In the genomic region with DNA sequence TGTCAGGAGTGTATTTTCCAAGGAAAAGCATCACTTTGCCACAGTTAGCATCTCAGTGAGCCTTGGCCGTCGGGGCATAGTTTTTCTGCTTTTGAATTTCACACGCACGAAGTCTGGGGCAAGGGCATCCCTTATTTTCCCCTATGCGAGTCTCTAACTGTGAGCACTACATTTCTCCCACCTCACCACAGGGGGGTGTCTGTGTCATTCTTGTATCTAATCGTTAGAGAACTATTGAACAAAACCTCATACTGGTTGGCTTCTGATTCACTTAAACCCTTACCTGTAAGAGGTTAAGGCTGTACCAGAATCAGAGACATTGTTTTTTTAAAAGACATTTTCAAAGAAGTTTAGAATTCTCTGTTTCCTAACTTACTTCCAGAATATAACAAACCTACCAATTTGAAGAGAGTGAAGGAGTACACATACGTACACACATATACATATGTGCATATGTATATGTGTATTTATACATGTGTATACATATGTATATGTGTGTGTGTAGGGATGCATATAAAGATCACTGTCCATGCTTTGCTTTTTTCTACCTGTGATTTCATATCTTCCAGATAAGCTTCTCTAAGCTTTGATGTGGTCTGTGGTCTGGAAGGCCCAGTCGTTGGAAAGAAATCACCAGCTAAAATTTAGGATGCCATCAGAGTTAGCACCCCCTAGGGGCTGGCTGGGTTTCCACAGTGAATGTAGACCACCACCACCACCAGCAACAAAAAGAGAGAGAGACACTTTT, we compare ENCODE assay signal across 9 cellular contexts. TPM values are rescaled to one million over a fixed set of nuclear protein-coding genes. Genes with fewer than 3 reads are reported as not detected.
DNase-seq lines count a peak whose midpoint lies in the region; ATAC-seq and TF ChIP-seq lines count a peak whose summit lies in the region.
"Had no signal": no experiment of that assay in that cellular context is flagged by ENCODE, and none has a peak within 500 bp of the region (broad histone marks: within the 10 kb centered on the region; RNA-seq: fewer than 3 reads in every experiment).

No MANE protein-coding gene starts in this region.

- peaks cover 0 to 7% (median 4%) of the 10 kb centered on the region in 3 donors for H3K27me3 Mint-ChIP-seq in CD14-positive monocyte (ENCODE audit: low read depth in 3 of 3)

- no peaks in the 10 kb centered on the region for H3K9me3 Mint-ChIP-seq in CD14-positive monocyte

- H3K4me3 Mint-ChIP-seq in CD14-positive monocyte, result no peak overlapping the region

- no peak overlapping the region for H3K27ac Mint-ChIP-seq in CD14-positive monocyte

- H3K36me3 Mint-ChIP-seq in CD14-positive monocyte, result no peaks in the 10 kb centered on the region

- ATAC-seq in HG02852 (IDR thresholded peaks at IDR 0.05; ENCODE audit: unreplicated experiment) (no peak), GM21515 (IDR thresholded peaks at IDR 0.05; ENCODE audit: unreplicated experiment) (no peak)

- intact Hi-C loops in CD14-positive monocyte (cut with micrococcal nuclease), result no loop called here
- intact Hi-C loops in lower leg skin (cut with DNase I; ENCODE audit: low total_unique reads), result no loop called here

- TF ChIP-seq POLR2A in lower leg skin (IDR thresholded peaks at IDR 0.05), result no peak

- no peak overlapping the region for H3K4me3 ChIP-seq in GM12875 (ENCODE audit: low read depth, low read length)
- no peak overlapping the region for H3K4me3 ChIP-seq in fibroblast of pulmonary artery (replicated peaks; ENCODE audit: low read depth, low read length)
- H3K4me3 ChIP-seq in lower leg skin (ENCODE audit: low read depth, poor library complexity, severe bottlenecking), result no peak overlapping the region
- H3K4me3 ChIP-seq: SK-N-MC had no signal

- TF ChIP-seq CTCF in CD14-positive monocyte (IDR thresholded peaks at IDR 0.05), result peak; percentile 34
- TF ChIP-seq CTCF in GM12875 (IDR thresholded peaks at IDR 0.05; ENCODE audit: borderline replicate concordance, insufficient read depth, low read depth, low read length), result peak; percentile 35; the same call in 1 of the 2 replicates
- TF ChIP-seq CTCF in fibroblast of pulmonary artery (IDR thresholded peaks at IDR 0.05; ENCODE audit: low read length, missing control alignments), result peak; percentile 66
- TF ChIP-seq CTCF in lower leg skin (IDR thresholded peaks at IDR 0.05), result no peak

- DNase-seq in CD14-positive monocyte (ENCODE audit: low spot score), result no peak
- DNase-seq in RPMI8226, result peak; percentile 35
- DNase-seq in fibroblast of pulmonary artery (ENCODE audit: low read depth), result peak; percentile 57
- peak; percentile 7 for DNase-seq in pulmonary artery endothelial cell (ENCODE audit: low read depth, low spot score)
- no peak for DNase-seq in lower leg skin (ENCODE audit: low spot score in 2 of 2)

- 64 to 72% methylated on average over 8 of the region's 8 CpGs for WGBS in lower leg skin, 2 donors

- H3K4me1 Mint-ChIP-seq in CD14-positive monocyte, result no peaks in the 10 kb centered on the region

RNA-seq across cellular contexts. Expression of gene MYZAP, which starts 49.4 kb away (rescaled TPM):
- polyA plus RNA-seq in CD14-positive monocyte, result under 1 TPM; 0.12 to 0.13 TPM
- 4.5 and 7.4 TPM in 2 replicates for total RNA-seq in pulmonary artery endothelial cell
- 10 to 100 TPM in 3 of 4 donors, 1 to 10 TPM in 1; 7.7 to 21.4 (median 19.4) TPM for total RNA-seq in lower leg skin

Comparison
In these comparisons a context has a peak if more than half of its experiments do, and no peak if none do; other contexts are left out.
1. DNase-seq: peak in RPMI8226 (single experiment), fibroblast of pulmonary artery (single experiment) and pulmonary artery endothelial cell (single experiment); none in CD14-positive monocyte (single experiment) and lower leg skin (0 of 2).
2. CTCF ChIP-seq: peak in CD14-positive monocyte (single experiment), GM12875 (single experiment) and fibroblast of pulmonary artery (single experiment); none in lower leg skin (0 of 3).